ENCODE assay signal across 8 cellular contexts in the genomic region with DNA sequence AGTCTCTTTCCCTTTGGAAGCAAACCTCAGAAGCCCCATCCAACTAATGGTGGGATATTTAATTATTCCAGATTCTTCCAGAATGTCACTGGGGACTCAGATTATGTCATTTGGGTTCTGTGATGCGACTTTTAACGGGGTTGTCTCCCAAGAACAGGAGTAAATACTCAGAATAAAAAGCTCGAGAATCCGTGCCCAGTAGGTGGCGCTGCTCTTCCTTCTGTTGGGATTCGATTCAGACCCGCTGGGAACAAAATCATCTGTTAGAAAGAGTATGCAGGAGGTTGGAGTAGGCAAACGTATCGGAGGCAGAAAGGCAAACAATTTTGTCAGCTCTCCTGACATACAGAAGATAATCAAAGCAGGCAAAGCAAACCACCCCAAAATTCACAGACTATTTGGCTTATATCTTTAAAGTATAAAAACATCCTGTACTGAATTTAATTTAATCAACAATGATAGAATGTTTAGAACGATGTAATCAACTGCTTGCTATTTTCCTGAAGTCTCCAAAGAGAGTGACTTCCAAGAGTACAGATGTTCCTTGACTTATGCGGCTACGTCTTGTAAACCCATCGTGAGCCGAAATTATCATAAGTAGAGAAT.
DNase-seq lines count a peak whose midpoint lies in the region; ATAC-seq and TF ChIP-seq lines count a peak whose summit lies in the region.

No MANE protein-coding gene starts in this region.

- no peak overlapping the region for H3K4me3 ChIP-seq in HAP-1

- POLR2A ChIA-PET in MCF 10A (lab: Yijun Ruan, JAX): interaction anchor here (0.6 to 3.4 kb wide), 8 partner anchors 13 to 429 kb away, joined by 3 to 16 read pairs (median 5); a partner anchor contains a TSS

- H3K4me1 Mint-ChIP-seq in MCF 10A (ENCODE audit: insufficient read depth, unreplicated experiment): peaks cover 29% of the 10 kb centered on the region

- H3K27ac Mint-ChIP-seq in MCF 10A (ENCODE audit: low read depth, unreplicated experiment): no peak overlapping the region

- H3K36me3 Mint-ChIP-seq in MCF 10A (ENCODE audit: insufficient read depth, unreplicated experiment): no peaks in the 10 kb centered on the region

- H3K9me3 ChIP-seq in HAP-1: no peaks in the 10 kb centered on the region

- CTCF ChIA-PET in MCF 10A (lab: Yijun Ruan, JAX): interaction anchor here (0.5 to 24.6 kb wide), 39 partner anchors 8 to 1457 kb away, joined by 3 to 468 read pairs (median 4); a partner anchor contains a TSS

- H3K9me3 Mint-ChIP-seq in MCF 10A (ENCODE audit: unreplicated experiment): no peaks in the 10 kb centered on the region

- no peaks in the 10 kb centered on the region for H3K36me3 ChIP-seq in HAP-1 (replicated peaks)

- H3K27me3 ChIP-seq in HAP-1 (ENCODE audit: low read depth): peaks cover 3% of the 10 kb centered on the region; the same call in 1 of the 2 replicates

- TF ChIP-seq CTCF in MCF 10A (IDR thresholded peaks at IDR 0.05; ENCODE audit: unreplicated experiment): peak; percentile 74

- peaks cover 8% of the 10 kb centered on the region for H3K4me1 ChIP-seq in HAP-1

- intact Hi-C loops in MCF 10A (cut with micrococcal nuclease): loop anchor here (1.0 kb wide), 3 partner anchors 37 to 517 kb away; no protein-coding TSS in a partner anchor

- ATAC-seq in HG02973 (IDR thresholded peaks at IDR 0.05; ENCODE audit: unreplicated experiment): no peak

- DNase-seq in Caki2 (ENCODE audit: low read depth): peak; percentile 76
- DNase-seq in HAP-1 (ENCODE audit: low spot score in 2 of 2): peak; percentile 73 to 89
- peak; percentile 94 for DNase-seq in NCI-H2107 treated with DMSO at 0.1 percent for 48 hours (lab: John Stamatoyannopoulos, UW; ENCODE audit: unreplicated experiment)
- DNase-seq in UCSD-AML1 (lab: John Stamatoyannopoulos, UW; ENCODE audit: unreplicated experiment): peak; percentile 70
- DNase-seq in MCF 10A (ENCODE audit: unreplicated experiment): peak; percentile 91
- DNase-seq in inferior parietal cortex (ENCODE audit: extremely low spot score): peak; percentile 98
- peak; percentile 10 to 47 for DNase-seq in stimulated activated CD4-positive, alpha-beta T cell treated with anti-CD3 and anti-CD28 coated beads, Interleukin-15, amount 100 ng/mL, for 1 hour (ENCODE audit: low read depth in 1 of 2, low spot score in 1 of 2)

- in situ Hi-C loops in Caki2 (cut with HindIII; ENCODE audit: low pct_unique_long_range_greater_than_20kb, low sequenced_read_pairs): no loop called here
- in situ Hi-C loops in HAP-1 (cut with MboI; ENCODE audit: low sequenced_read_pairs): loop anchor here (25.0 kb wide), 1 partner anchor 526 kb away; no protein-coding TSS in a partner anchor

- no TSS peak for BruUV-seq in MCF 10A (replicated peaks; lab: Mats Ljungman, UMichigan)

- H3K27me3 Mint-ChIP-seq in MCF 10A (ENCODE audit: insufficient read depth, unreplicated experiment): peaks cover 4% of the 10 kb centered on the region

- H3K4me3 Mint-ChIP-seq in MCF 10A (ENCODE audit: unreplicated experiment): no peak overlapping the region

Comparison
In these comparisons a context has a peak if more than half of its experiments do, and no peak if none do; other contexts are left out.
1. DNase-seq: peak in every context shown above with its lines; median percentile 98 in inferior parietal cortex; 94 in NCI-H2107 treated with DMSO at 0.1 percent for 48 hours; 91 in MCF 10A; 81 in HAP-1; 76 in Caki2; 70 in UCSD-AML1; 28 in stimulated activated CD4-positive, alpha-beta T cell treated with anti-CD3 and anti-CD28 coated beads, Interleukin-15, amount 100 ng/mL, for 1 hour.